ENCODE assay signal across 29 cellular contexts in the genomic region with DNA sequence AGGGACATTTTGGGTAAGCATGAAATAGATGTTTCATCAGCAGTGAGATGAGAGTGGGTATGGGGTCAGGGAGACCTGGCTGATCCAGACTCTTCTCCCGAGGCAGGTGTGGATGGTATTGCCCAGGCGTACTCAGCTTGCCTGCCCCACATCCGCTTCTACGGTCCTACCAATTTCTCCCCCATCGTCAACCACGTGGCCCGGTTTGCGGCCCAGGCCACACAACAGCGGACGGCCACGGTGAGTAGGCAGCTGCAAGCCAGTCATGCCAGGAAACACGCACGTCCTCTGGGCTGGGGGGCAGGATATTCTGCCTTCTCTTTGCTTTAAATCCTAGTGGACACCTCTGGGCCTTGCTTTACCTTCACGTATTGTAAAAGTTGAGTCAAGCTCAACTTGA. TPM values are rescaled to one million over a fixed set of nuclear protein-coding genes. Genes with fewer than 3 reads are reported as not detected.
DNase-seq lines count a peak whose midpoint lies in the region; ATAC-seq and TF ChIP-seq lines count a peak whose summit lies in the region.
"Had no signal": no experiment of that assay in that cellular context is flagged by ENCODE, and none has a peak within 500 bp of the region (broad histone marks: within the 10 kb centered on the region; RNA-seq: fewer than 3 reads in every experiment).

No MANE protein-coding gene starts in this region.

- POLR2A ChIA-PET in CD4-positive, alpha-beta T cell (lab: Charles Lee), result interaction anchor here (0.9 kb wide), 1 partner anchor 49 kb away, joined by 3 read pairs; a partner anchor contains a TSS

- no peak overlapping the region for H2BK5ac ChIP-seq in H9 (ENCODE audit: insufficient read length, low read length)

- no peaks in the 10 kb centered on the region for H3K27me3 ChIP-seq in CD4-positive, alpha-beta T cell (ENCODE audit: control insufficient read depth, insufficient read depth, low read length)
- no peaks in the 10 kb centered on the region for H3K27me3 ChIP-seq in H9 (ENCODE audit: insufficient read depth, low read length)
- H3K27me3 ChIP-seq: pancreas, right atrium auricular region, SJSA1 had no signal

- no peak overlapping the region for H3K4me3 Mint-ChIP-seq in CD4-positive, alpha-beta T cell
- H3K4me3 Mint-ChIP-seq in H9, result no peak overlapping the region
- no peak overlapping the region for H3K4me3 Mint-ChIP-seq in effector memory CD8-positive, alpha-beta T cell
- H3K4me3 Mint-ChIP-seq: activated naive CD4-positive, alpha-beta T cell treated with anti-CD3 and anti-CD28 coated beads, Interleukin-2, amount 10 ng/mL, durations not matched to agents 7 days and 5 days; central memory CD8-positive, alpha-beta T cell; stimulated activated naive B cell treated with anti-CD40 and anti-IgM and Interleukin-4, amounts not matched to agents 10 μg/mL and 1 μg/mL and 100 μg/mL, for 72 hours had no signal

- H2AFZ ChIP-seq in H9 (ENCODE audit: low read length), result no peak overlapping the region

- no peak overlapping the region for H2BK12ac ChIP-seq in H9 (ENCODE audit: insufficient read length, low read depth, low read length)

- no peaks in the 10 kb centered on the region for H3K9me3 Mint-ChIP-seq in CD4-positive, alpha-beta T cell
- H3K9me3 Mint-ChIP-seq in H9, result no peaks in the 10 kb centered on the region
- no peaks in the 10 kb centered on the region for H3K9me3 Mint-ChIP-seq in effector memory CD8-positive, alpha-beta T cell
- H3K9me3 Mint-ChIP-seq: activated naive CD4-positive, alpha-beta T cell treated with anti-CD3 and anti-CD28 coated beads, Interleukin-2, amount 10 ng/mL, durations not matched to agents 7 days and 5 days; central memory CD8-positive, alpha-beta T cell; naive B cell; stimulated activated naive B cell treated with anti-CD40 and anti-IgM and Interleukin-4, amounts not matched to agents 10 μg/mL and 1 μg/mL and 100 μg/mL, for 72 hours had no signal

- H3K79me2 ChIP-seq in H9 (ENCODE audit: insufficient read depth, low read length), result no peaks in the 10 kb centered on the region

- no peak overlapping the region for H3K9ac ChIP-seq in H9 (ENCODE audit: extremely low read depth, insufficient read length, low read length)

- CTCF ChIA-PET in CD4-positive, alpha-beta T cell (lab: Charles Lee), result no interaction called here

- H2BK120ac ChIP-seq in H9 (ENCODE audit: low read depth, low read length, poor library complexity, severe bottlenecking), result no peak overlapping the region

- peak overlapping the region; percentile 1; the same call in 1 of the 2 replicates for H3K14ac ChIP-seq in H9 (ENCODE audit: insufficient read depth, low read length)

- no peaks in the 10 kb centered on the region for H4K20me1 ChIP-seq in H9 (ENCODE audit: control insufficient read depth, insufficient read depth, insufficient read length)

- H3K4me1 ChIP-seq in H9 (ENCODE audit: insufficient read depth, low read length), result no peaks in the 10 kb centered on the region
- H3K4me1 ChIP-seq: pancreas had no signal

- H3K79me1 ChIP-seq in H9 (ENCODE audit: insufficient read depth, low read depth, low read length, poor library complexity, severe bottlenecking), result no peaks in the 10 kb centered on the region

- no peak overlapping the region for H3K18ac ChIP-seq in H9 (ENCODE audit: insufficient read length, low read depth, low read length)

- no peaks in the 10 kb centered on the region for H3K36me3 Mint-ChIP-seq in CD4-positive, alpha-beta T cell (ENCODE audit: low read depth)
- no peaks in the 10 kb centered on the region for H3K36me3 Mint-ChIP-seq in H9 (ENCODE audit: insufficient read depth in 1 of 3, low read depth in 3 of 3)
- H3K36me3 Mint-ChIP-seq in effector memory CD8-positive, alpha-beta T cell (ENCODE audit: insufficient read depth), result peaks cover 16% of the 10 kb centered on the region
- H3K36me3 Mint-ChIP-seq: naive B cell had no signal

- no peak overlapping the region for H3K56ac ChIP-seq in H9 (ENCODE audit: insufficient read length, low read depth, low read length)

- H4K5ac ChIP-seq in H9 (ENCODE audit: insufficient read length, low read depth, low read length), result no peak overlapping the region

- no peak overlapping the region for H3T11ph ChIP-seq in H9 (ENCODE audit: low read length)

- H2BK20ac ChIP-seq in H9 (ENCODE audit: low read depth, low read length, poor library complexity, severe bottlenecking), result no peak overlapping the region

- TF ChIP-seq CTCF in CD4-positive, alpha-beta T cell (IDR thresholded peaks at IDR 0.05), result no peak
- TF ChIP-seq CTCF in H9 (conservative IDR thresholded peaks at IDR 0.05), result no peak

- no peaks in the 10 kb centered on the region for H3K27me3 Mint-ChIP-seq in CD4-positive, alpha-beta T cell
- H3K27me3 Mint-ChIP-seq in H9 (ENCODE audit: low read depth), result no peaks in the 10 kb centered on the region
- no peaks in the 10 kb centered on the region for H3K27me3 Mint-ChIP-seq in effector memory CD8-positive, alpha-beta T cell
- H3K27me3 Mint-ChIP-seq: activated naive CD4-positive, alpha-beta T cell treated with anti-CD3 and anti-CD28 coated beads, Interleukin-2, amount 10 ng/mL, durations not matched to agents 7 days and 5 days; central memory CD8-positive, alpha-beta T cell; naive B cell; stimulated activated naive B cell treated with anti-CD40 and anti-IgM and Interleukin-4, amounts not matched to agents 10 μg/mL and 1 μg/mL and 100 μg/mL, for 72 hours had no signal

- no peak overlapping the region for H3K27ac ChIP-seq in CD4-positive, alpha-beta T cell (ENCODE audit: low read depth, low read length)
- H3K27ac ChIP-seq in H9 (ENCODE audit: insufficient read length, low read depth, low read length), result no peak overlapping the region
- H3K27ac ChIP-seq: epithelial cell of prostate, pancreas, right atrium auricular region, SJSA1, thoracic aorta had no signal

- H3K23ac ChIP-seq in H9 (ENCODE audit: insufficient read length, low read depth, low read length), result no peak overlapping the region

- H3K4ac ChIP-seq in H9 (ENCODE audit: low read depth, low read length), result no peak overlapping the region

- ATAC-seq in CD4-positive, alpha-beta T cell (ENCODE audit: poor library complexity), result no peak
- ATAC-seq in effector memory CD8-positive, alpha-beta T cell (replicated peaks), result no peak
- no peak for ATAC-seq in GM21526 (IDR thresholded peaks at IDR 0.05; ENCODE audit: low FRiP score, unreplicated experiment)
- ATAC-seq: left colon; Panc1; pancreas; stimulated activated naive B cell treated with anti-CD40 and anti-IgM and Interleukin-4, amounts not matched to agents 10 μg/mL and 1 μg/mL and 100 μg/mL, for 72 hours had no signal

- H3K9me3 ChIP-seq in CD4-positive, alpha-beta T cell (ENCODE audit: control insufficient read depth, low read length), result no peaks in the 10 kb centered on the region
- H3K9me3 ChIP-seq in H9 (ENCODE audit: control insufficient read depth, low read depth, low read length), result no peaks in the 10 kb centered on the region
- H3K9me3 ChIP-seq: pancreas, right atrium auricular region, SJSA1, thoracic aorta had no signal

- peaks cover 78% of the 10 kb centered on the region for H3K4me1 Mint-ChIP-seq in CD4-positive, alpha-beta T cell (ENCODE audit: low read depth)
- H3K4me1 Mint-ChIP-seq in H9, result peaks cover 3 to 12% of the 10 kb centered on the region in 2 experiments
- peaks cover 65 to 68% of the 10 kb centered on the region in 2 donors for H3K4me1 Mint-ChIP-seq in effector memory CD8-positive, alpha-beta T cell (ENCODE audit: low read depth in 2 of 2)

- H2BK15ac ChIP-seq in H9 (ENCODE audit: low read depth, low read length), result no peak overlapping the region

- no peak overlapping the region for H4K91ac ChIP-seq in H9 (ENCODE audit: insufficient read length, low read depth, low read length)

- intact Hi-C loops in CD4-positive, alpha-beta T cell (cut with DNase I, micrococcal nuclease), result no loop called here
- intact Hi-C loops in posterior vena cava (cut with DNase I), result no loop called here

- no CpG with 5 or more reads among the region's 14 CpGs for WGBS in H9 (ENCODE audit: extremely low coverage, insufficient read length, low lambda C conversion rate)

- H2AK5ac ChIP-seq in H9 (ENCODE audit: insufficient read length, low read length), result no peak overlapping the region

- no peak overlapping the region for H3K4me2 ChIP-seq in H9 (ENCODE audit: insufficient read depth, insufficient read length, low read length)

- H3K27ac Mint-ChIP-seq in CD4-positive, alpha-beta T cell, result peak overlapping the region; percentile 88
- peak overlapping the region in 1 of 3 experiments; percentile 59; a peak in 2 of 7 replicates for H3K27ac Mint-ChIP-seq in H9
- peak overlapping the region; percentile 76 to 88 for H3K27ac Mint-ChIP-seq in effector memory CD8-positive, alpha-beta T cell
- H3K27ac Mint-ChIP-seq: activated naive CD4-positive, alpha-beta T cell treated with anti-CD3 and anti-CD28 coated beads, Interleukin-2, amount 10 ng/mL, durations not matched to agents 7 days and 5 days had no signal

- DNase-seq in CD4-positive, alpha-beta T cell, result no peak
- DNase-seq in H9 (no peak), posterior vena cava (ENCODE audit: low spot score) (peak; percentile 61), C1 segment of cervical spinal cord (lab: John Stamatoyannopoulos, UW) (no peak), kidney glomerular epithelial cell (lab: John Stamatoyannopoulos, UW) (no peak)
- no peak for DNase-seq in effector memory CD8-positive, alpha-beta T cell
- DNase-seq: activated naive CD4-positive, alpha-beta T cell treated with anti-CD3 and anti-CD28 coated beads, Interleukin-2, amount 10 ng/mL, durations not matched to agents 7 days and 5 days; activated T-cell treated with anti-CD3 and anti-CD28 coated beads, Interleukin-2, amount 50 U/mL, for 48 hours; COR-L47; DMS79 treated with DMSO at 0.1 percent for 48 hours; H7; Karpas-422; left colon; mesenchymal stem cell; MV-4-11; naive B cell; NCI-H1694; NCI-H524 treated with DMSO at 0.1 percent for 48 hours; stimulated activated CD4-positive, alpha-beta T cell treated with anti-CD3 and anti-CD28 coated beads, Interleukin-2, amount 100 ng/mL, for 48 hours; stimulated activated naive B cell treated with anti-CD40 and anti-IgM and Interleukin-4, amounts not matched to agents 10 μg/mL and 1 μg/mL and 100 μg/mL, for 72 hours; T-helper 1 cell had no signal

- no peak overlapping the region for H4K8ac ChIP-seq in H9 (replicated peaks; ENCODE audit: insufficient read length, low read depth, low read length)

- no peaks in the 10 kb centered on the region for H3K23me2 ChIP-seq in H9 (ENCODE audit: insufficient read length, low read depth, low read length, poor library complexity, severe bottlenecking)

RNA-seq across cellular contexts. Expression of a gene that starts 44.7 kb away (rescaled TPM):
- 1 to 10 TPM; 2.2 to 3.5 TPM for total RNA-seq in CD4-positive, alpha-beta T cell
- total RNA-seq in H9 (2021) (8.0 and 8.1 TPM in 2 replicates), posterior vena cava (10 to 100 TPM; 26.7 to 28.4 TPM)

RNA-seq across cellular contexts. Expression of a gene that starts 48.8 kb away (rescaled TPM):
- total RNA-seq in CD4-positive, alpha-beta T cell, result 10 to 100 TPM; 77.1 to 77.9 TPM
- total RNA-seq in H9 (2021), result 102 and 103 TPM in 2 replicates
- total RNA-seq in posterior vena cava, result 10 to 100 TPM; 56.0 to 56.1 TPM

RNA-seq across cellular contexts. Expression of a gene that starts 49.1 kb away (rescaled TPM):
- 10 to 100 TPM; 19.9 to 21.3 TPM for total RNA-seq in CD4-positive, alpha-beta T cell
- 34.4 and 36.1 TPM in 2 replicates for total RNA-seq in H9 (2021)
- total RNA-seq in posterior vena cava, result 10 to 100 TPM; 26.8 to 27.6 TPM
